In genomic region chr17:43026610-43027009, GRCh38 we compare ENCODE assay signal across 1 cellular context.
TF ChIP-seq lines count a peak whose summit lies in the region.

No MANE protein-coding gene starts in this region.

TF ChIP-seq in neural cell, 6 proteins besides CTCF, POLR2A, EP300 and RAD21:
- TF ChIP-seq POLR2AphosphoS5 (IDR thresholded peaks at IDR 0.05) (no peak), EZH2 (IDR thresholded peaks at IDR 0.05; ENCODE audit: borderline replicate concordance, insufficient read depth, low read length, poor library complexity, severe bottlenecking) (no peak), TAF1 (IDR thresholded peaks at IDR 0.05; ENCODE audit: low read depth) (no peak), REST (IDR thresholded peaks at IDR 0.05; ENCODE audit: borderline replicate concordance) (no peak), SMC3 (conservative IDR thresholded peaks at IDR 0.05; ENCODE audit: poor library complexity) (no peak), MXI1 (conservative IDR thresholded peaks at IDR 0.05; ENCODE audit: poor library complexity, severe bottlenecking) (no peak)
